ENCODE assay signal across 36 cellular contexts in the genomic region with DNA sequence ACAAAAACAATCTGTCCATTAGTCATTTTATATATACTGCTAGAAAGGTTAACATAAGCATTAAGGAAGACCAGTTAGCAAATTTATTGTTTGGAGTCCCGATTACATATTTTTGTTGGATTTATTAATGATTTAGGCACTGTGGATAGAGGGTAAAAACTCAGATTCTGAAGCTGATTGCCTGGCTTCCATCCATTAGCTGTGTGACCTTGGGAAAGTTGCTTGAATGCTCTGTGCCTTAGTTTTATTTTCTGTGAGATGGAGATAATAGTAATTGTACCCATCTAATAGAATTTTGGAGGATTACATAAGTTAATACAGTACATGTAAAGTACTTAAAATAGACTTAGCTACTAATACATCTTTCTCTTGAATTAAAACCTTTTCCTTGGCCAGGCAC.
"Had no signal": no experiment of that assay in that cellular context is flagged by ENCODE, and none has a peak within 500 bp of the region (broad histone marks: within the 10 kb centered on the region; RNA-seq: fewer than 3 reads in every experiment).

No MANE protein-coding gene starts in this region.

- H3K9me3 ChIP-seq: adrenal gland, body of pancreas, colonic mucosa had no signal

- H3K27me3 ChIP-seq: adrenal gland, body of pancreas, cardiac muscle cell, colonic mucosa, esophagus muscularis mucosa, foreskin keratinocyte, gastrocnemius medialis, heart left ventricle had no signal

- H3K36me3 ChIP-seq: adrenal gland, cardiac muscle cell, colonic mucosa, esophagus muscularis mucosa, gastrocnemius medialis, heart left ventricle, WERI-Rb-1 had no signal

- H3K4me1 ChIP-seq: adrenal gland, body of pancreas, colonic mucosa, gastrocnemius medialis had no signal

- DNase-seq: activated B cell treated with CpG ODN at 0.5 μM for 24 hours; activated CD4-positive, alpha-beta memory T cell treated with anti-CD3 and anti-CD28 coated beads for 36 hours; activated CD4-positive, alpha-beta T cell treated with anti-CD3 and anti-CD28 coated beads, Interleukin-2, amount 10 ng/mL, durations not matched to agents 24 days and 14 days; activated CD8-positive, alpha-beta memory T cell treated with anti-CD3 and anti-CD28 coated beads, Interleukin-2, amount 10 ng/mL, durations not matched to agents 7 days and 5 days; activated CD8-positive, alpha-beta memory T cell treated with anti-CD3 and anti-CD28 coated beads, Interleukin-2, amount 50 U/mL, for 4 hours; activated CD8-positive, alpha-beta T cell treated with anti-CD3 and anti-CD28 coated beads, Interleukin-2, amount 10 ng/mL, durations not matched to agents 7 days and 5 days; activated effector memory CD4-positive, alpha-beta T cell treated with anti-CD3 and anti-CD28 coated beads, Interleukin-2, amount 50 U/mL, for 16 hours; activated naive CD4-positive, alpha-beta T cell treated with anti-CD3 and anti-CD28 coated beads for 36 hours; activated naive CD8-positive, alpha-beta T cell treated with anti-CD3 and anti-CD28 coated beads for 36 hours; activated naive CD8-positive, alpha-beta T cell treated with anti-CD3 and anti-CD28 coated beads, Interleukin-2, amount 50 U/mL, for 24 hours; activated T-cell treated with anti-CD3 and anti-CD28 coated beads, Interleukin-2, amount 50 U/mL, for 1 hour; activated T-cell treated with anti-CD3 and anti-CD28 coated beads, Interleukin-2, amount 50 U/mL, for 48 hours; adrenal gland; amygdala; aorta; body of pancreas; central memory CD4-positive, alpha-beta T cell; cerebellar nuclear complex; colonic mucosa; effector CD8-positive, alpha-beta T cell; endodermal cell; erythroblast; gastrocnemius medialis; glutamatergic neuron; heart left ventricle; T-helper 17 cell; T1000 had no signal

- H3K4me1 Mint-ChIP-seq: activated B cell treated with CpG ODN at 0.5 μM for 24 hours, endodermal cell had no signal

- H3K4me3 ChIP-seq: adrenal gland, body of pancreas, cardiac muscle cell, colonic mucosa, esophagus muscularis mucosa, gastrocnemius medialis, heart left ventricle had no signal

- H3K4me3 Mint-ChIP-seq: activated B cell treated with CpG ODN at 0.5 μM for 24 hours; activated CD4-positive, alpha-beta memory T cell treated with anti-CD3 and anti-CD28 coated beads for 36 hours; activated CD4-positive, alpha-beta T cell treated with anti-CD3 and anti-CD28 coated beads, Interleukin-2, amount 10 ng/mL, durations not matched to agents 24 days and 14 days; activated CD8-positive, alpha-beta memory T cell treated with anti-CD3 and anti-CD28 coated beads, Interleukin-2, amount 10 ng/mL, durations not matched to agents 7 days and 5 days; activated CD8-positive, alpha-beta T cell treated with anti-CD3 and anti-CD28 coated beads, Interleukin-2, amount 10 ng/mL, durations not matched to agents 7 days and 5 days; activated naive CD4-positive, alpha-beta T cell treated with anti-CD3 and anti-CD28 coated beads for 36 hours; activated naive CD4-positive, alpha-beta T cell treated with anti-CD3 and anti-CD28 coated beads, Interleukin-2, amount 50 U/mL, for 24 hours; activated naive CD8-positive, alpha-beta T cell treated with anti-CD3 and anti-CD28 coated beads for 36 hours; activated naive CD8-positive, alpha-beta T cell treated with anti-CD3 and anti-CD28 coated beads, Interleukin-2, amount 50 U/mL, for 24 hours; activated T-helper 1 cell treated with anti-CD3 and anti-CD28 coated beads, Interleukin-12 subunit alpha, Interleukin-12 subunit beta, Interleukin-2, Interleukin-4 antibody, amounts not matched to agents 30 ng/mL and 10 ng/mL and 1 ng/mL, durations not matched to agents 14 hours and 24 hours and 36 hours; endodermal cell; T-helper 17 cell; T-helper 2 cell treated with Interferon-gamma antibody and Interleukin-4, amounts not matched to agents 5 μg/mL and 100 μg/mL, for 36 hours had no signal

- H3K27ac ChIP-seq: adrenal gland, body of pancreas, cardiac muscle cell, colonic mucosa, esophagus muscularis mucosa, foreskin keratinocyte, gastrocnemius medialis, heart left ventricle, WERI-Rb-1 had no signal

- H3K27me3 Mint-ChIP-seq: activated B cell treated with CpG ODN at 0.5 μM for 24 hours; activated CD4-positive, alpha-beta memory T cell treated with anti-CD3 and anti-CD28 coated beads for 36 hours; activated CD4-positive, alpha-beta T cell treated with anti-CD3 and anti-CD28 coated beads, Interleukin-2, amount 10 ng/mL, durations not matched to agents 24 days and 14 days; activated CD8-positive, alpha-beta memory T cell treated with anti-CD3 and anti-CD28 coated beads, Interleukin-2, amount 10 ng/mL, durations not matched to agents 7 days and 5 days; activated naive CD4-positive, alpha-beta T cell treated with anti-CD3 and anti-CD28 coated beads, Interleukin-2, amount 50 U/mL, for 24 hours; activated naive CD8-positive, alpha-beta T cell treated with anti-CD3 and anti-CD28 coated beads for 36 hours; activated naive CD8-positive, alpha-beta T cell treated with anti-CD3 and anti-CD28 coated beads, Interleukin-2, amount 50 U/mL, for 24 hours; T-helper 17 cell had no signal

- H3K27ac Mint-ChIP-seq: activated CD4-positive, alpha-beta memory T cell treated with anti-CD3 and anti-CD28 coated beads for 36 hours; activated CD4-positive, alpha-beta T cell treated with anti-CD3 and anti-CD28 coated beads, Interleukin-2, amount 10 ng/mL, durations not matched to agents 24 days and 14 days; activated CD8-positive, alpha-beta memory T cell treated with anti-CD3 and anti-CD28 coated beads, Interleukin-2, amount 10 ng/mL, durations not matched to agents 7 days and 5 days; activated CD8-positive, alpha-beta T cell treated with anti-CD3 and anti-CD28 coated beads, Interleukin-2, amount 10 ng/mL, durations not matched to agents 7 days and 5 days; activated naive CD4-positive, alpha-beta T cell treated with anti-CD3 and anti-CD28 coated beads for 36 hours; activated naive CD4-positive, alpha-beta T cell treated with anti-CD3 and anti-CD28 coated beads, Interleukin-2, amount 50 U/mL, for 24 hours; activated naive CD8-positive, alpha-beta T cell treated with anti-CD3 and anti-CD28 coated beads for 36 hours; activated naive CD8-positive, alpha-beta T cell treated with anti-CD3 and anti-CD28 coated beads, Interleukin-2, amount 50 U/mL, for 24 hours; activated T-helper 1 cell treated with anti-CD3 and anti-CD28 coated beads, Interleukin-12 subunit alpha, Interleukin-12 subunit beta, Interleukin-2, Interleukin-4 antibody, amounts not matched to agents 30 ng/mL and 10 ng/mL and 1 ng/mL, durations not matched to agents 14 hours and 24 hours and 36 hours; activated T-helper 2 cell treated with anti-CD3 and anti-CD28 coated beads, Interferon-gamma antibody, Interleukin-2, Interleukin-4, amounts not matched to agents 10 μg/mL and 5 μg/mL and 100 μg/mL, durations not matched to agents 14 hours and 24 hours and 36 hours; endodermal cell; T-helper 17 cell; T-helper 2 cell treated with Interferon-gamma antibody and Interleukin-4, amounts not matched to agents 5 μg/mL and 100 μg/mL, for 36 hours had no signal

- ATAC-seq: activated CD4-positive, CD25-positive, alpha-beta regulatory T cell treated with anti-CD3 and anti-CD28 coated beads, Interleukin-2, amount 50 U/mL, for 24 hours; activated CD8-positive, alpha-beta memory T cell treated with anti-CD3 and anti-CD28 coated beads, Interleukin-2, amount 10 ng/mL, durations not matched to agents 7 days and 5 days; activated CD8-positive, alpha-beta T cell treated with anti-CD3 and anti-CD28 coated beads, Interleukin-2, amount 10 ng/mL, durations not matched to agents 7 days and 5 days; activated naive CD8-positive, alpha-beta T cell treated with anti-CD3 and anti-CD28 coated beads, Interleukin-2, amount 50 U/mL, for 24 hours; gastrocnemius medialis; heart left ventricle; T-helper 17 cell had no signal
